ENCODE assay signal across 16 cellular contexts in the genomic region with DNA sequence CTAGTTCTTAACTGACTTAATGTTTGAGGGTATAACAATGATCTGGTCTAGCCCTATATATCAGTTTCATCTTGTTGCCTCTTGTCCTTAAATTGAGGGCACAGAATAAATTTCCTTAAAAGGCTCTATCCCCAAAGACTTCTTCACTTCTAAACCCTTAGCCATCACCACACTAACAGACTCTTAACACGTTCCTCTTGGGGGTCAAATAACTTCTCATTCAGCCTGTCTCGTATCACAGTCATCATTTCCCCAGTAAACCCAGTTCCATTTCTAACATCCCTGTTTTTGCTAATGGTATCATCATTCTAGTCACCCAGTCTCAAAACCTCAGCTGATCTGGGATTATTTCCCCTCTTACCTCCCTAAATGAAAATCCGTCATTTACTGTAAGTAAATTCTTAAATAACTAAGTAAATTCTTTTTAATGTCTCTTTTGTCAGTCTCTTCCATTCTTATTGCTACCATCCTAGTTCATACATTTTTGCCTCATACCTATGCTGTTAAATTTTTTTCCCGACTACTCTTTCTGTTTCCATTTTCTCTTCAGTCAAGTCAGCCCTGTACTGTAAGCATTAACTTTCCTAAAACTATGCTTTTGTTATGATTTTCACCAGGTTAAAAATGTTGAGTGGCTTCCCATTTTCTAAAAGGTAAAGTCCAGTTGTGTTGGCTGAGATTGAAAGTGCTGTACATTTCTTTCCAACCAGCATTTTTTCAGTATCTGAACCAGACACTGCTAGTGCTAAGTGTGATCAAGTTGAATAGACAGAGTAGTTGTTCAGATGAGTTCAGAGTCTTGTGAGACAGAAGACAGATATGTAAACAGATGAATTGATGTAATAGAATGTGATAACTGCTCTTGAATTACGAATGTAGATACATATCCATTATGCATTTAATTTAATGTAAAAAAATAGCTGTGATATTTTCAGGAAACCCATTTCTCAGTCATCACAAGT. TPM values are rescaled to one million over a fixed set of nuclear protein-coding genes. Genes with fewer than 3 reads are reported as not detected.
DNase-seq lines count a peak whose midpoint lies in the region; ATAC-seq, FAIRE-seq and TF ChIP-seq lines count a peak whose summit lies in the region.
"Had no signal": no experiment of that assay in that cellular context is flagged by ENCODE, and none has a peak within 500 bp of the region (broad histone marks: within the 10 kb centered on the region; RNA-seq: fewer than 3 reads in every experiment).

No MANE protein-coding gene starts in this region.

- H3K9ac ChIP-seq in HUES48 (ENCODE audit: low read depth, low read length) = no peak overlapping the region
- H3K9ac ChIP-seq in fibroblast of lung (ENCODE audit: insufficient read depth, low read length) = no peak overlapping the region

- POLR2A ChIA-PET in AG04450 (lab: Yijun Ruan, JAX) = interaction anchor here (1.1 kb wide), 1 partner anchor 54 kb away, joined by 3 read pairs; no protein-coding TSS in a partner anchor

- H3K27ac ChIP-seq in AG04450 (ENCODE audit: low read depth, low read length) (peak overlapping the region; percentile 87), HUES48 (ENCODE audit: low read depth, low read length) (peak overlapping the region; percentile 92), fibroblast of lung (ENCODE audit: insufficient read depth, low read length) (peak overlapping the region; percentile 75)

- CTCF ChIA-PET in AG04450 (lab: Charles Lee) = no interaction called here

- H3K4me1 ChIP-seq in HUES48 (ENCODE audit: control insufficient read depth, insufficient read depth, low read length) (peaks cover 48% of the 10 kb centered on the region), fibroblast of lung (ENCODE audit: control insufficient read depth, extremely low read depth, insufficient read depth, low read length) (peaks cover 23% of the 10 kb centered on the region)

- H3K4me3 ChIP-seq in AG04450 (ENCODE audit: low read depth, low read length) = no peak overlapping the region
- peak overlapping the region; percentile 33; the same call in 1 of the 2 replicates for H3K4me3 ChIP-seq in HUES48 (ENCODE audit: low read depth, low read length)
- H3K4me3 ChIP-seq in fibroblast of lung (replicated peaks in 1 of 4; ENCODE audit: control extremely low read depth in 1 of 4, insufficient read depth in 1 of 4, low read depth in 3 of 4, low read length in 4 of 4) = no peak overlapping the region

- H3K9me3 ChIP-seq in AG04450 (ENCODE audit: control insufficient read depth, insufficient read depth, low read length) (no peaks in the 10 kb centered on the region), HUES48 (ENCODE audit: control insufficient read depth, insufficient read depth, low read length) (no peaks in the 10 kb centered on the region), fibroblast of lung (ENCODE audit: control insufficient read depth, insufficient read depth, low read depth, low read length) (no peaks in the 10 kb centered on the region)

- no peak overlapping the region for H2AFZ ChIP-seq in fibroblast of lung (ENCODE audit: low read length)

- DNase-seq in AG04450 (ENCODE audit: low read depth, low spot score) (no peak), fibroblast of lung (ENCODE audit: low read depth in 2 of 2) (peak; percentile 47 to 64), urothelium cell line (ENCODE audit: low spot score) (no peak), DMS53 (lab: John Stamatoyannopoulos, UW) (no peak), NCI-H1105 (lab: John Stamatoyannopoulos, UW) (no peak)
- no peak for DNase-seq in activated CD4-positive, CD25-positive, alpha-beta regulatory T cell treated with anti-CD3 and anti-CD28 coated beads, Interleukin-2, amount 50 U/mL, for 72 hours
- DNase-seq: activated CD8-positive, alpha-beta memory T cell treated with anti-CD3 and anti-CD28 coated beads for 24 hours; activated naive CD8-positive, alpha-beta T cell treated with anti-CD3 and anti-CD28 coated beads, Interleukin-2, amount 10 ng/mL, durations not matched to agents 7 days and 5 days; AML-193; effector memory CD4-positive, alpha-beta T cell; naive thymus-derived CD4-positive, alpha-beta T cell; NCI-H1694; T-helper 2 cell had no signal

- peak overlapping the region; percentile 42 for H3K4me2 ChIP-seq in fibroblast of lung (ENCODE audit: extremely low read depth, insufficient read depth, low read length)

- no peaks in the 10 kb centered on the region for H4K20me1 ChIP-seq in fibroblast of lung (ENCODE audit: control insufficient read depth, extremely low read depth, insufficient read depth, low read length)

- peak; percentile 52 for ATAC-seq in GM21447 (IDR thresholded peaks at IDR 0.05; ENCODE audit: unreplicated experiment)
- ATAC-seq: HepG2; naive thymus-derived CD4-positive, alpha-beta T cell had no signal

- H3K27me3 ChIP-seq in AG04450 (ENCODE audit: control insufficient read depth, insufficient read depth, low read length) (no peaks in the 10 kb centered on the region), HUES48 (ENCODE audit: control insufficient read depth, insufficient read depth, low read length) (no peaks in the 10 kb centered on the region), fibroblast of lung (ENCODE audit: control insufficient read depth, insufficient read depth, low read length) (no peaks in the 10 kb centered on the region)

- no peak for FAIRE-seq in urothelium cell line (lab: Jason Lieb, UNC)
- FAIRE-seq: HepG2 had no signal

- TF ChIP-seq CTCF in AG04450 (IDR thresholded peaks at IDR 0.05; ENCODE audit: low read depth, low read length) (no peak), fibroblast of lung (conservative IDR thresholded peaks at IDR 0.05 in 1 of 2, IDR thresholded peaks at IDR 0.05 in 1 of 2; ENCODE audit: low read depth in 1 of 2, low read length in 2 of 2) (no peak)

- H3K36me3 ChIP-seq in HUES48 (ENCODE audit: control insufficient read depth, insufficient read depth, low read length) (no peaks in the 10 kb centered on the region), fibroblast of lung (ENCODE audit: control insufficient read depth, insufficient read depth, low read length) (no peaks in the 10 kb centered on the region)

- H3K79me2 ChIP-seq in fibroblast of lung (ENCODE audit: control insufficient read depth, insufficient read depth, low read length) = peaks cover 82% of the 10 kb centered on the region

RNA-seq across cellular contexts. Expression of gene CTTNBP2NL, which starts 6.9 kb away (rescaled TPM):
- 23.6 and 30.5 TPM in 2 replicates for polyA plus RNA-seq in AG04450 (2011; rRNA removed)
- polyA minus RNA-seq in AG04450 (2011; rRNA and poly(A)+ RNA removed) = 46.2 and 52.6 TPM in 2 replicates
- total RNA-seq in fibroblast of lung = 11.0 and 18.5 TPM in 2 replicates
- 23.4 and 26.8 TPM in 2 replicates for polyA plus RNA-seq in fibroblast of lung
- polyA plus RNA-seq in fibroblast of lung (2012) = 16.3 and 21.7 TPM in 2 replicates
- 11.3 and 11.4 TPM in 2 replicates for polyA minus RNA-seq in fibroblast of lung (ENCODE audit: low replicate concordance)
- polyA plus RNA-seq: naive thymus-derived CD4-positive, alpha-beta T cell had no signal

Comparison
In these comparisons a context has a peak if more than half of its experiments do, and no peak if none do; other contexts are left out.
1. DNase-seq: peak in fibroblast of lung (2 of 2); none in AG04450 (single experiment), urothelium cell line (single experiment), DMS53 (single experiment), activated CD4-positive, CD25-positive, alpha-beta regulatory T cell treated with anti-CD3 and anti-CD28 coated beads, Interleukin-2, amount 50 U/mL, for 72 hours (single experiment) and NCI-H1105 (single experiment).
2. Peak in every context shown above with its lines, with median percentiles within 50 percentile points of each other: H3K27ac ChIP-seq.